Comparison of ENCODE assay signal across 8 cellular contexts in the genomic region with DNA sequence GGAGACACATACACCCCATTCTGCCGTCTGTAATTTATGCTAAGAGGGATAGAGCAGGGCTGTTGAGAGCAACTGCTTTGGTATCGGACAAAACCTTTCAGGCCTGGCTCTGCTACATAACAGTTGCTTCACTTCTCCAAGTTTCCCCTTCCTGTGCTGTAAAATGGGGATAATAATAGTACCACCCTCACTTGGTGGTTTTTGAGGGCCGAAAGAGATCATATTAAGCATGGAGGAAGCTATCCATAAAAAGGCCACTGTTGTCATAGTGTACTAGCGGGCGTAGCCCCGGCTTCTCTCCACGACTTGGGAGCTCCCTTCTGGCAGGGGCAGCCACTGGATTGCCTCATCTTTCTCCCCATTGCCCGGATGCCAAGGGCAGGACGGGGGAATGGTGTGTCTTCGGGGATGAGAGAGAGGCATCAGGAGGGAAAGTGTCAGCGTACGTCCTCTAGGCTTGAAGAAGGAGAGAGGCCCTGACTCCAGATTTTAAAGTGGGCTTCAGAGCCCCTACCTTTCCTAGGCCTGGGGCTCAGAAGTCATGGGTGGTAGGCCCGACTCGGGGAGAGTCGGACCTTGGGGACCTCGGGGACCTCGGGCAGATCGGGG. TPM values are rescaled to one million over a fixed set of nuclear protein-coding genes. Genes with fewer than 3 reads are reported as not detected.
DNase-seq lines count a peak whose midpoint lies in the region; ATAC-seq and TF ChIP-seq lines count a peak whose summit lies in the region.

No MANE protein-coding gene starts in this region.

- intact Hi-C loops in activated B cell treated with CpG ODN at 0.5 μM for 24 hours (cut with micrococcal nuclease), result loop anchor here (2.0 kb wide), 1 partner anchor 18 kb away; no protein-coding TSS in a partner anchor

- H3K4me1 Mint-ChIP-seq in activated B cell treated with CpG ODN at 0.5 μM for 24 hours, result peaks cover 35% of the 10 kb centered on the region
- peaks cover 4% of the 10 kb centered on the region for H3K4me1 Mint-ChIP-seq in endothelial cell (ENCODE audit: unreplicated experiment)

- H3K4me1 ChIP-seq in HUES64 (ENCODE audit: insufficient read depth, low read length) (peaks cover 16% of the 10 kb centered on the region; the same call in 1 of the 2 replicates), hepatocyte (ENCODE audit: insufficient read depth) (peaks cover 11% of the 10 kb centered on the region), stomach smooth muscle (ENCODE audit: control insufficient read depth, insufficient read depth, low read length) (peaks cover 47% of the 10 kb centered on the region)

- H3K9me3 ChIP-seq in HUES64 (ENCODE audit: insufficient read depth, low read depth, low read length) (no peaks in the 10 kb centered on the region), hepatocyte (ENCODE audit: low read depth) (no peaks in the 10 kb centered on the region), stomach smooth muscle (ENCODE audit: control insufficient read depth in 2 of 2, low read length in 2 of 2) (no peaks in the 10 kb centered on the region)

- no peaks in the 10 kb centered on the region for H3K9me2 ChIP-seq in hepatocyte (replicated peaks; ENCODE audit: insufficient read depth)

- H3K27ac ChIP-seq in HUES64 (ENCODE audit: low read depth, low read length), result no peak overlapping the region
- H3K27ac ChIP-seq in hepatocyte, result no peak overlapping the region
- H3K27ac ChIP-seq in stomach smooth muscle (ENCODE audit: low read length), result peak overlapping the region; percentile 41

- H3K36me3 ChIP-seq in HUES64 (ENCODE audit: insufficient read depth, low read length) (peaks cover 10% of the 10 kb centered on the region; the same call in 1 of the 2 replicates), hepatocyte (replicated peaks; ENCODE audit: insufficient read depth, low read depth) (no peaks in the 10 kb centered on the region), stomach smooth muscle (ENCODE audit: control insufficient read depth in 2 of 2, insufficient read depth in 2 of 2, low read length in 2 of 2) (no peaks in the 10 kb centered on the region)

- peak overlapping the region; percentile 58 for H2AFZ ChIP-seq in hepatocyte

- H3K27ac Mint-ChIP-seq in activated B cell treated with CpG ODN at 0.5 μM for 24 hours (peak overlapping the region; percentile 86), endothelial cell (ENCODE audit: unreplicated experiment) (no peak overlapping the region)

- CTCF ChIA-PET in activated B cell treated with CpG ODN at 0.5 μM for 24 hours (lab: Charles Lee), result interaction anchor here (1.1 to 1.7 kb wide), 2 partner anchors 35 to 137 kb away, joined by 3 to 7 read pairs; no protein-coding TSS in a partner anchor

- H3K36me3 Mint-ChIP-seq in activated B cell treated with CpG ODN at 0.5 μM for 24 hours (ENCODE audit: low read depth) (peaks cover 29% of the 10 kb centered on the region), endothelial cell (ENCODE audit: low read depth, unreplicated experiment) (no peaks in the 10 kb centered on the region)

- POLR2A ChIA-PET in activated B cell treated with CpG ODN at 0.5 μM for 24 hours (lab: Charles Lee), result interaction anchor here (0.8 to 4.7 kb wide), 4 partner anchors 71 to 111 kb away, joined by 3 to 38 read pairs (median 6); a partner anchor contains a TSS

- TF ChIP-seq CTCF in activated B cell treated with CpG ODN at 0.5 μM for 24 hours (IDR thresholded peaks at IDR 0.05), result no peak
- TF ChIP-seq CTCF in hepatocyte (IDR thresholded peaks at IDR 0.05; ENCODE audit: poor library complexity), result no peak
- TF ChIP-seq CTCF in endothelial cell (IDR thresholded peaks at IDR 0.05; ENCODE audit: unreplicated experiment), result no peak

- no peaks in the 10 kb centered on the region for H3K79me2 ChIP-seq in hepatocyte

- peak overlapping the region; percentile 99 for H3K4me2 ChIP-seq in hepatocyte

- no peak for DNase-seq in activated B cell treated with CpG ODN at 0.5 μM for 24 hours
- DNase-seq in hepatocyte (ENCODE audit: low spot score), result no peak
- DNase-seq in stimulated activated naive CD4-positive, alpha-beta T cell treated with Interleukin-2 at 50 U/mL for 16 hours (lab: John Stamatoyannopoulos, UW), result no peak
- DNase-seq in middle frontal gyrus (ENCODE audit: extremely low spot score, low spot score), result no peak
- no peak for DNase-seq in endothelial cell (ENCODE audit: low spot score)
- DNase-seq in A172 (ENCODE audit: low spot score), result no peak

- H3K4me3 Mint-ChIP-seq in activated B cell treated with CpG ODN at 0.5 μM for 24 hours, result peak overlapping the region; percentile 95
- H3K4me3 Mint-ChIP-seq in endothelial cell (ENCODE audit: unreplicated experiment), result no peak overlapping the region

- H3K27me3 Mint-ChIP-seq in activated B cell treated with CpG ODN at 0.5 μM for 24 hours, result no peaks in the 10 kb centered on the region
- peaks cover 13% of the 10 kb centered on the region for H3K27me3 Mint-ChIP-seq in endothelial cell (ENCODE audit: unreplicated experiment)

- H4K20me1 ChIP-seq in hepatocyte (ENCODE audit: insufficient read depth, poor library complexity, severe bottlenecking), result no peaks in the 10 kb centered on the region

- WGBS in HUES64, result 63% methylated on average over 18 of the region's 18 CpGs
- 72% methylated on average over 18 of the region's 18 CpGs for WGBS in hepatocyte (ENCODE audit: low lambda C conversion rate, missing lambda C conversion rate)

- no peak for ATAC-seq in activated B cell treated with CpG ODN at 0.5 μM for 24 hours (ENCODE audit: low read depth)

- H3K4me3 ChIP-seq in HUES64 (ENCODE audit: low read length), result peak overlapping the region; percentile 62
- no peak overlapping the region for H3K4me3 ChIP-seq in hepatocyte
- peak overlapping the region; percentile 43 to 47 for H3K4me3 ChIP-seq in stomach smooth muscle (ENCODE audit: low read length in 2 of 2)

- H3K27me3 ChIP-seq in HUES64 (ENCODE audit: insufficient read depth, low read length), result peaks cover 39% of the 10 kb centered on the region
- peaks cover 4% of the 10 kb centered on the region for H3K27me3 ChIP-seq in hepatocyte
- H3K27me3 ChIP-seq in stomach smooth muscle (ENCODE audit: control insufficient read depth in 1 of 2, insufficient read depth in 2 of 2, low read length in 2 of 2), result peaks cover 0 to 2% of the 10 kb centered on the region in 2 donors

- H3K9me3 Mint-ChIP-seq in activated B cell treated with CpG ODN at 0.5 μM for 24 hours (no peaks in the 10 kb centered on the region), endothelial cell (ENCODE audit: unreplicated experiment) (no peaks in the 10 kb centered on the region)

- H3K9ac ChIP-seq in HUES64 (ENCODE audit: low read depth, low read length), result no peak overlapping the region
- H3K9ac ChIP-seq in stomach smooth muscle (ENCODE audit: low read length in 2 of 2), result peak overlapping the region; percentile 33 to 55

RNA-seq across cellular contexts. Expression of a gene that starts 0.6 kb away (rescaled TPM):
- polyA plus RNA-seq in HUES64 (2013, experiment 1 of 2), result 15.0 TPM
- polyA plus RNA-seq in HUES64 (2013, experiment 2 of 2), result 15.3 TPM
- total RNA-seq in activated B cell treated with CpG ODN at 0.5 μM for 24 hours, result 30.3 and 36.0 TPM in 2 replicates
- total RNA-seq in hepatocyte, result 2.7 and 4.8 TPM in 2 replicates
- 5.6 and 9.8 TPM in 2 replicates for polyA plus RNA-seq in hepatocyte
- 1.6 TPM for total RNA-seq in endothelial cell (ENCODE audit: unreplicated experiment)
- 1.8 and 3.0 TPM in 2 replicates for total RNA-seq in A172 (2014; rRNA removed; shearing (Covaris generic))

RNA-seq across cellular contexts. Expression of a gene that starts 52.6 kb away (rescaled TPM):
- 23.9 TPM for polyA plus RNA-seq in HUES64 (2013, experiment 1 of 2)
- polyA plus RNA-seq in HUES64 (2013, experiment 2 of 2), result 29.6 TPM
- total RNA-seq in activated B cell treated with CpG ODN at 0.5 μM for 24 hours, result 0.10 and 0.29 TPM in 2 replicates
- 6.3 and 10.6 TPM in 2 replicates for total RNA-seq in hepatocyte
- 7.3 and 7.8 TPM in 2 replicates for polyA plus RNA-seq in hepatocyte
- total RNA-seq in endothelial cell (ENCODE audit: unreplicated experiment), result 20.1 TPM
- total RNA-seq in A172 (2014; rRNA removed; shearing (Covaris generic)), result 0.43 and 1.5 TPM in 2 replicates
